ENCODE assay signal across 2 cellular contexts in the genomic region with DNA sequence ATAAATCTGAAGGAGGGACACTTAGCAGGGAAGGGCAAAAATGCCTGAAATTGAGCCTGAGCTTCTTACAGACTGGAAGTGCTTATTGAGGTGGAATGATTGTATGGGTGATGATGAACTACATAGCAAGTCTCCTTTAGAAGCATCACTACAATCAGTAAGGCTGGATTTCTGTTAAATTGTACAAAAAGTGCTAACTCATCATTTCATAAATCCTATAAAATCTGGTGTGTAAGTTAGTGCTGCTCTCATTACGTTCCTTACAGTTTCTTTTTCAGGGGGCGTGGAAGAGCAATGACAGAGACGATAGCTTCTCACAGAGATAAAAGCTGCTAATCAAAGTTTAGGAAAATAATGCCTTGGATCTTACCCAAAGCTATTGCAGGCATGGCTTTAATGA.
A peak's percentile ranks its signal among the peaks of the same experiment; 100 is the strongest.
TF ChIP-seq lines count a peak whose summit lies in the region.

No MANE protein-coding gene starts in this region.

TF ChIP-seq in IMR-90, 13 proteins besides CTCF, POLR2A, EP300 and RAD21:
- TF ChIP-seq MAFK (IDR thresholded peaks at IDR 0.05; ENCODE audit: low read depth, low read length) (peak; percentile 97), SMC3 (IDR thresholded peaks at IDR 0.05; ENCODE audit: low read depth, low read length) (no peak), CHD1 (IDR thresholded peaks at IDR 0.05; ENCODE audit: low read depth, low read length) (no peak)

TF ChIP-seq in K562, 482 proteins besides CTCF, POLR2A, EP300 and RAD21:
- TF ChIP-seq MAFK (IDR thresholded peaks at IDR 0.05; ENCODE audit: low read length) (peak; percentile 98), C11orf30 (IDR thresholded peaks at IDR 0.05; ENCODE audit: low read depth) (peak; percentile 95), MAFF (IDR thresholded peaks at IDR 0.05; ENCODE audit: low read length) (peak; percentile 97), NFE2 (IDR thresholded peaks at IDR 0.05; ENCODE audit: low read depth) (0 out of 2 replicates have a peak, but pooled peaks have one; percentile 16), MAFG (tag; conservative IDR thresholded peaks at IDR 0.05) (peak; percentile 93), ZNF316 (IDR thresholded peaks at IDR 0.05) (peak; percentile 97), ZNF175 (CRISPR knock-in tag; IDR thresholded peaks at IDR 0.05; ENCODE audit: low read depth) (no peak)
- TF ChIP-seq, protein P1, sequence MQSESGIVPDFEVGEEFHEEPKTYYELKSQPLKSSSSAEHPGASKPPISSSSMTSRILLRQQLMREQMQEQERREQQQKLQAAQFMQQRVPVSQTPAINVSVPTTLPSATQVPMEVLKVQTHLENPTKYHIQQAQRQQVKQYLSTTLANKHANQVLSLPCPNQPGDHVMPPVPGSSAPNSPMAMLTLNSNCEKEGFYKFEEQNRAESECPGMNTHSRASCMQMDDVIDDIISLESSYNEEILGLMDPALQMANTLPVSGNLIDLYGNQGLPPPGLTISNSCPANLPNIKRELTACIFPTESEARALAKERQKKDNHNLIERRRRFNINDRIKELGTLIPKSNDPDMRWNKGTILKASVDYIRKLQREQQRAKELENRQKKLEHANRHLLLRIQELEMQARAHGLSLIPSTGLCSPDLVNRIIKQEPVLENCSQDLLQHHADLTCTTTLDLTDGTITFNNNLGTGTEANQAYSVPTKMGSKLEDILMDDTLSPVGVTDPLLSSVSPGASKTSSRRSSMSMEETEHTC (IDR thresholded peaks at IDR 0.05) = no peak
